1 cellular context compared by ENCODE assay signal in genomic region chr7:25862254-25862992, GRCh38.
A peak's percentile ranks its signal among the peaks of the same experiment; 100 is the strongest.
TF ChIP-seq lines count a peak whose summit lies in the region.

No MANE protein-coding gene starts in this region.

TF ChIP-seq in SK-N-SH, 30 proteins besides CTCF, POLR2A, EP300 and RAD21 (continued from another document):
- TF ChIP-seq, protein P1, sequence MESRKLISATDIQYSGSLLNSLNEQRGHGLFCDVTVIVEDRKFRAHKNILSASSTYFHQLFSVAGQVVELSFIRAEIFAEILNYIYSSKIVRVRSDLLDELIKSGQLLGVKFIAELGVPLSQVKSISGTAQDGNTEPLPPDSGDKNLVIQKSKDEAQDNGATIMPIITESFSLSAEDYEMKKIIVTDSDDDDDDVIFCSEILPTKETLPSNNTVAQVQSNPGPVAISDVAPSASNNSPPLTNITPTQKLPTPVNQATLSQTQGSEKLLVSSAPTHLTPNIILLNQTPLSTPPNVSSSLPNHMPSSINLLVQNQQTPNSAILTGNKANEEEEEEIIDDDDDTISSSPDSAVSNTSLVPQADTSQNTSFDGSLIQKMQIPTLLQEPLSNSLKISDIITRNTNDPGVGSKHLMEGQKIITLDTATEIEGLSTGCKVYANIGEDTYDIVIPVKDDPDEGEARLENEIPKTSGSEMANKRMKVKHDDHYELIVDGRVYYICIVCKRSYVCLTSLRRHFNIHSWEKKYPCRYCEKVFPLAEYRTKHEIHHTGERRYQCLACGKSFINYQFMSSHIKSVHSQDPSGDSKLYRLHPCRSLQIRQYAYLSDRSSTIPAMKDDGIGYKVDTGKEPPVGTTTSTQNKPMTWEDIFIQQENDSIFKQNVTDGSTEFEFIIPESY (IDR thresholded peaks at IDR 0.05; ENCODE audit: borderline replicate concordance, low read depth): no peak
- TF ChIP-seq CHD2 (IDR thresholded peaks at IDR 0.05; ENCODE audit: low read length, partially characterized antibody): peak; percentile 20
- no peak for TF ChIP-seq FOSL2 (IDR thresholded peaks at IDR 0.05; ENCODE audit: borderline replicate concordance, low read depth)
- no peak for TF ChIP-seq MEF2A (IDR thresholded peaks at IDR 0.05; ENCODE audit: borderline replicate concordance, low read depth)
TF ChIP-seq in SK-N-SH: peak in this region for 12.
